27 cellular contexts compared by ENCODE assay signal in genomic region chr3:50687127-50687751, GRCh38. TPM values are rescaled to one million over a fixed set of nuclear protein-coding genes. Genes with fewer than 3 reads are reported as not detected.
DNase-seq lines count a peak whose midpoint lies in the region; ATAC-seq and TF ChIP-seq lines count a peak whose summit lies in the region.
"Had no signal": no experiment of that assay in that cellular context is flagged by ENCODE, and none has a peak within 500 bp of the region (broad histone marks: within the 10 kb centered on the region; RNA-seq: fewer than 3 reads in every experiment).

No MANE protein-coding gene starts in this region.

- no peak for TF ChIP-seq CTCF in brain (conservative IDR thresholded peaks at IDR 0.05)
- no peak for TF ChIP-seq CTCF in progenitor cell of endocrine pancreas (IDR thresholded peaks at IDR 0.05; ENCODE audit: unreplicated experiment)
- no peak for TF ChIP-seq CTCF in omental fat pad (IDR thresholded peaks at IDR 0.05)

- intact Hi-C loops in left cardiac atrium (cut with DNase I), result no loop called here

- H3K27me3 Mint-ChIP-seq in brain (peaks cover 3% of the 10 kb centered on the region), progenitor cell of endocrine pancreas (no peaks in the 10 kb centered on the region)

- H3K4me3 Mint-ChIP-seq in brain (no peak overlapping the region), progenitor cell of endocrine pancreas (ENCODE audit: low read depth) (no peak overlapping the region)
- H3K4me3 Mint-ChIP-seq: activated CD8-positive, alpha-beta memory T cell treated with anti-CD3 and anti-CD28 coated beads, Interleukin-2, amount 10 ng/mL, durations not matched to agents 7 days and 5 days; nephron had no signal

- peak; percentile 53 to 94 for ATAC-seq in left cardiac atrium
- ATAC-seq in GM21367 (IDR thresholded peaks at IDR 0.05; ENCODE audit: unreplicated experiment), result no peak
- no peak for ATAC-seq in omental fat pad (ENCODE audit: low FRiP score)
- ATAC-seq: activated CD8-positive, alpha-beta memory T cell treated with anti-CD3 and anti-CD28 coated beads, Interleukin-2, amount 10 ng/mL, durations not matched to agents 7 days and 5 days had no signal

- peaks cover 0 to 16% (median 9%) of the 10 kb centered on the region in 5 experiments for H3K9me3 Mint-ChIP-seq in brain
- peaks cover 3% of the 10 kb centered on the region for H3K9me3 Mint-ChIP-seq in progenitor cell of endocrine pancreas (ENCODE audit: low read depth)

- peak overlapping the region in 3 of 5 experiments; percentile 2 to 53 (median 9) for H3K27ac Mint-ChIP-seq in brain
- peak overlapping the region; percentile 62 for H3K27ac Mint-ChIP-seq in progenitor cell of endocrine pancreas
- H3K27ac Mint-ChIP-seq: activated CD8-positive, alpha-beta memory T cell treated with anti-CD3 and anti-CD28 coated beads, Interleukin-2, amount 10 ng/mL, durations not matched to agents 7 days and 5 days; nephron had no signal

- DNase-seq in H4 (ENCODE audit: low spot score) (peak; percentile 10), left cardiac atrium (no peak), progenitor cell of endocrine pancreas (ENCODE audit: low spot score, unreplicated experiment) (no peak), SKM-1 (lab: John Stamatoyannopoulos, UW; ENCODE audit: unreplicated experiment) (no peak), RPMI8226 (no peak), omental fat pad (ENCODE audit: low spot score) (no peak)
- DNase-seq: activated CD4-positive, CD25-positive, alpha-beta regulatory T cell; activated CD8-positive, alpha-beta memory T cell treated with anti-CD3 and anti-CD28 coated beads, Interleukin-2, amount 10 ng/mL, durations not matched to agents 7 days and 5 days; activated naive CD4-positive, alpha-beta T cell treated with Interleukin-2 at 50 U/mL for 16 hours; activated T-cell treated with anti-CD3 and anti-CD28 coated beads, Interleukin-2, amount 50 U/mL, for 48 hours; COR-L47; cortex of kidney; DND-41; esophagus squamous epithelium; foreskin melanocyte; hippocampal formation; NCI-H1092 treated with DMSO at 0.1 percent for 48 hours; NCI-H1930; NCI-H526; NK-92 treated with Interleukin-12 subunit alpha and Interleukin-12 subunit beta, amount 100 ng/mL, for 24 hours; PC-9; SHP77 treated with DMSO at 0.1 percent for 48 hours; stimulated activated naive CD4-positive, alpha-beta T cell treated with Interleukin-2 at 50 U/mL for 16 hours; testis had no signal

- H3K4me1 Mint-ChIP-seq in brain, result peaks cover 6% of the 10 kb centered on the region
- peaks cover 2% of the 10 kb centered on the region for H3K4me1 Mint-ChIP-seq in progenitor cell of endocrine pancreas (ENCODE audit: low read depth)
- H3K4me1 Mint-ChIP-seq: activated CD8-positive, alpha-beta memory T cell treated with anti-CD3 and anti-CD28 coated beads, Interleukin-2, amount 10 ng/mL, durations not matched to agents 7 days and 5 days; nephron had no signal

- H3K36me3 Mint-ChIP-seq in brain, result peaks cover 36% of the 10 kb centered on the region
- H3K36me3 Mint-ChIP-seq in progenitor cell of endocrine pancreas (ENCODE audit: insufficient read depth), result no peaks in the 10 kb centered on the region
- H3K36me3 Mint-ChIP-seq: activated CD8-positive, alpha-beta memory T cell treated with anti-CD3 and anti-CD28 coated beads, Interleukin-2, amount 10 ng/mL, durations not matched to agents 7 days and 5 days had no signal

RNA-seq across cellular contexts. Expression of gene DOCK3, which starts 12.5 kb away (rescaled TPM):
- 0.02 and 0.12 TPM in 2 replicates for total RNA-seq in H4 (2014; rRNA removed; shearing (Covaris generic))
- polyA plus RNA-seq in brain (ENCODE audit: insufficient read depth, low read depth, low replicate concordance), result 8.0 TPM
- 1 to 10 TPM; 2.8 to 3.8 TPM for total RNA-seq in left cardiac atrium
- total RNA-seq in progenitor cell of endocrine pancreas, result 10.0 and 10.6 TPM in 2 replicates
- total RNA-seq in omental fat pad, result 1 to 10 TPM in 3 of 4 donors, under 1 TPM in 1; 0.16 to 2.5 (median 1.4) TPM

Comparison
In these comparisons a context has a peak if more than half of its experiments do, and no peak if none do; other contexts are left out.
1. ATAC-seq: peak in left cardiac atrium (2 of 2); none in GM21367 (single experiment) and omental fat pad (single experiment).